In the genomic region with DNA sequence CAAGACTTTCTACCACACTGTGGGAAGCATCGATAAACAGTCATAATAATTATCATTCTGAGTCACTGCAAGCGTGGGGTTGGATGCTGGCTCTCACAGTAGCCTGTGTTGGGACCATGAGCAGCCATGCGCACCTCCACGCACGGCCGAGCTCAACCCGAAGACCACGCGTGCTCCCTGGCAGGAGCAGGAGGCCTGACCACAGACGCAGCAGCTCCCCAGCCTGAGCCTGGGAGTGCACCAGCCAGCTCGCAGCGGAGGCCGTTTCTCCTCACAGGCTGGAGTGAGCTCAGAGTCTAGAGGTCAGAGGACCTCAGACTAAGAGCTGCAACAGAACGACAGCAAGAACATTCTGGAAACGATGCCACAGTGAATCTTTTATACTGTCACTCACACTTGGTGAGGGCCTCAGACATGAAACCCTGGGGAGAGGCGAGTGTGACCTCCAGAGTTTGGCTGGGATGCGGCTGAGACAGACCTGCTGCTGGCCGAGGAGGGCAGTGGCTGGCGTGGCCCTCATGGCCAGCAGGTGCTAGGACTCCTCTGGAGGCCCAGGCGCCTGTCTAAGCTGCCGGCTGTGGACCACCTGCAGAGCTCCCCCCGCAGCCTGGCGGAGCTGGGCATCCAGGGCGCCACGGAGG, we compare ENCODE assay signal across 1 cellular context.
A peak's percentile ranks its signal among the peaks of the same experiment; 100 is the strongest.
TF ChIP-seq lines count a peak whose summit lies in the region.

No MANE protein-coding gene starts in this region.

TF ChIP-seq in SK-N-SH, 30 proteins besides CTCF, POLR2A, EP300 and RAD21:
- no peak for TF ChIP-seq FOXJ3 (CRISPR knock-in tag; IDR thresholded peaks at IDR 0.05)
- no peak for TF ChIP-seq RFX5 (IDR thresholded peaks at IDR 0.05; ENCODE audit: low read length)
- TF ChIP-seq, protein P1, sequence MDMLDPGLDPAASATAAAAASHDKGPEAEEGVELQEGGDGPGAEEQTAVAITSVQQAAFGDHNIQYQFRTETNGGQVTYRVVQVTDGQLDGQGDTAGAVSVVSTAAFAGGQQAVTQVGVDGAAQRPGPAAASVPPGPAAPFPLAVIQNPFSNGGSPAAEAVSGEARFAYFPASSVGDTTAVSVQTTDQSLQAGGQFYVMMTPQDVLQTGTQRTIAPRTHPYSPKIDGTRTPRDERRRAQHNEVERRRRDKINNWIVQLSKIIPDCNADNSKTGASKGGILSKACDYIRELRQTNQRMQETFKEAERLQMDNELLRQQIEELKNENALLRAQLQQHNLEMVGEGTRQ (IDR thresholded peaks at IDR 0.05; ENCODE audit: borderline replicate concordance, low read depth, low read length): no peak
- no peak for TF ChIP-seq SIN3A (IDR thresholded peaks at IDR 0.05; ENCODE audit: borderline replicate concordance, low read depth, low read length)
- TF ChIP-seq, protein P2, sequence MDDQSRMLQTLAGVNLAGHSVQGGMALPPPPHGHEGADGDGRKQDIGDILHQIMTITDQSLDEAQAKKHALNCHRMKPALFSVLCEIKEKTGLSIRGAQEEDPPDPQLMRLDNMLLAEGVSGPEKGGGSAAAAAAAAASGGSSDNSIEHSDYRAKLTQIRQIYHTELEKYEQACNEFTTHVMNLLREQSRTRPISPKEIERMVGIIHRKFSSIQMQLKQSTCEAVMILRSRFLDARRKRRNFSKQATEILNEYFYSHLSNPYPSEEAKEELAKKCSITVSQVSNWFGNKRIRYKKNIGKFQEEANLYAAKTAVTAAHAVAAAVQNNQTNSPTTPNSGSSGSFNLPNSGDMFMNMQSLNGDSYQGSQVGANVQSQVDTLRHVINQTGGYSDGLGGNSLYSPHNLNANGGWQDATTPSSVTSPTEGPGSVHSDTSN (IDR thresholded peaks at IDR 0.05): no peak
- TF ChIP-seq, protein P3, sequence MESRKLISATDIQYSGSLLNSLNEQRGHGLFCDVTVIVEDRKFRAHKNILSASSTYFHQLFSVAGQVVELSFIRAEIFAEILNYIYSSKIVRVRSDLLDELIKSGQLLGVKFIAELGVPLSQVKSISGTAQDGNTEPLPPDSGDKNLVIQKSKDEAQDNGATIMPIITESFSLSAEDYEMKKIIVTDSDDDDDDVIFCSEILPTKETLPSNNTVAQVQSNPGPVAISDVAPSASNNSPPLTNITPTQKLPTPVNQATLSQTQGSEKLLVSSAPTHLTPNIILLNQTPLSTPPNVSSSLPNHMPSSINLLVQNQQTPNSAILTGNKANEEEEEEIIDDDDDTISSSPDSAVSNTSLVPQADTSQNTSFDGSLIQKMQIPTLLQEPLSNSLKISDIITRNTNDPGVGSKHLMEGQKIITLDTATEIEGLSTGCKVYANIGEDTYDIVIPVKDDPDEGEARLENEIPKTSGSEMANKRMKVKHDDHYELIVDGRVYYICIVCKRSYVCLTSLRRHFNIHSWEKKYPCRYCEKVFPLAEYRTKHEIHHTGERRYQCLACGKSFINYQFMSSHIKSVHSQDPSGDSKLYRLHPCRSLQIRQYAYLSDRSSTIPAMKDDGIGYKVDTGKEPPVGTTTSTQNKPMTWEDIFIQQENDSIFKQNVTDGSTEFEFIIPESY (IDR thresholded peaks at IDR 0.05; ENCODE audit: borderline replicate concordance, low read depth): 0 out of 2 replicates have a peak, but pooled peaks have one; percentile 2
TF ChIP-seq in SK-N-SH: peak in this region for 1.
